1 cellular context compared by ENCODE assay signal in genomic region chr15:58392611-58393161, GRCh38.
TF ChIP-seq lines count a peak whose summit lies in the region.

No MANE protein-coding gene starts in this region.

TF ChIP-seq in K562, 482 proteins besides CTCF, POLR2A, EP300 and RAD21 (continued from another document):
- peak; percentile 47; the same call in 1 of the 2 replicates for TF ChIP-seq ZNF766 (CRISPR knock-in tag; conservative IDR thresholded peaks at IDR 0.05)
- TF ChIP-seq TAL1 (IDR thresholded peaks at IDR 0.05), result 0 out of 2 replicates have a peak, but pooled peaks have one; percentile 5
- TF ChIP-seq L3MBTL2 (IDR thresholded peaks at IDR 0.05), result peak; percentile 56; the same call in 1 of the 2 replicates
- TF ChIP-seq JUN (IDR thresholded peaks at IDR 0.05; ENCODE audit: borderline replicate concordance, low read depth, low read length), result 0 out of 2 replicates have a peak, but pooled peaks have one; percentile 30
- TF ChIP-seq JUN (CRISPR knock-in tag; IDR thresholded peaks at IDR 0.05; ENCODE audit: borderline replicate concordance), result no peak
- peak; percentile 47; the same call in 1 of the 2 replicates for TF ChIP-seq CXXC5 (CRISPR knock-in tag; IDR thresholded peaks at IDR 0.05)
- TF ChIP-seq ZBTB12 (CRISPR knock-in tag; IDR thresholded peaks at IDR 0.05), result 0 out of 2 replicates have a peak, but pooled peaks have one; percentile 24
- TF ChIP-seq MTA1 (IDR thresholded peaks at IDR 0.05; ENCODE audit: borderline replicate concordance), result peak; percentile 48; the same call in 1 of the 2 replicates
- peak; percentile 43; the same call in 1 of the 2 replicates for TF ChIP-seq CTBP1 (IDR thresholded peaks at IDR 0.05; ENCODE audit: borderline replicate concordance)
- TF ChIP-seq NR4A1 (CRISPR knock-in tag; IDR thresholded peaks at IDR 0.05), result no peak
- 0 out of 2 replicates have a peak, but pooled peaks have one; percentile 8 for TF ChIP-seq NR4A1 (tag; IDR thresholded peaks at IDR 0.05)
- TF ChIP-seq ZBTB1 (CRISPR knock-in tag; IDR thresholded peaks at IDR 0.05; ENCODE audit: borderline replicate concordance, low read depth), result no peak
- no peak for TF ChIP-seq TFE3 (CRISPR knock-in tag; IDR thresholded peaks at IDR 0.05)
- peak; percentile 61 for TF ChIP-seq ZFX (CRISPR knock-in tag; IDR thresholded peaks at IDR 0.05)
- TF ChIP-seq TEAD4 (IDR thresholded peaks at IDR 0.05; ENCODE audit: low read length), result peak; percentile 40; the same call in 1 of the 2 replicates
- no peak for TF ChIP-seq TEAD4 (CRISPR knock-in tag; IDR thresholded peaks at IDR 0.05; ENCODE audit: borderline replicate concordance)
